In the genomic region with DNA sequence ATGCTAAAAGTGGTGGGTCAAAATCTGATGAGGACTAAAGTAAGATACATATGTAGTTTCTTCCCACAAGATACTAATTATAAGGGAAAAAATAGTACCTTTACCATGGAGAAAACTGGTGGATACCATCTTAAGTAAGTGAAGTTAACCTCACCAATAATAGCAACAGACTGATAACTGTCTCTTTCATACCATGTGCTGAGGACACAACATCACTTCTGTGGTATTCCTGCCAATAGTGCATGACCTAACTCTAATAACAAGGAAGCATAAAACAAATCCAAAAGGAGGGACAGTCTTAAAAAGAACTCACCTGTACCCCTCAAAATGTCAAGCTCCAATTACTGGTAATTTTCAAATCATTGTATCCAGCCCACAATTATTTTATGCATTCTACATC, we compare ENCODE assay signal across 16 cellular contexts. TPM values are rescaled to one million over a fixed set of nuclear protein-coding genes. Genes with fewer than 3 reads are reported as not detected.
A peak's percentile ranks its signal among the peaks of the same experiment; 100 is the strongest.
DNase-seq lines count a peak whose midpoint lies in the region; ATAC-seq and TF ChIP-seq lines count a peak whose summit lies in the region.
"Had no signal": no experiment of that assay in that cellular context is flagged by ENCODE, and none has a peak within 500 bp of the region (broad histone marks: within the 10 kb centered on the region; RNA-seq: fewer than 3 reads in every experiment).

No MANE protein-coding gene starts in this region.

- DNase-seq in Right ventricle myocardium inferior (ENCODE audit: missing footprints) (no peak), cardiac septum (ENCODE audit: low spot score) (no peak), left ventricle myocardium inferior (no peak), right cardiac atrium (no peak), HCEC 1CT (no peak), mucosa of gallbladder (ENCODE audit: low spot score) (no peak)
- DNase-seq: CD4-positive, alpha-beta T cell; CD8-positive, alpha-beta memory T cell; DMS153; DND-41; GOT3; H7 had no signal

- TF ChIP-seq CTCF in left ventricle myocardium inferior (IDR thresholded peaks at IDR 0.05; ENCODE audit: borderline replicate concordance), result no peak

- H3K27ac ChIP-seq in left ventricle myocardium inferior (replicated peaks) (peak overlapping the region; percentile 16), right cardiac atrium (ENCODE audit: low read length) (no peak overlapping the region)
- H3K27ac ChIP-seq: 22Rv1, BLaER1, C4-2B had no signal

- no peaks in the 10 kb centered on the region for H3K27me3 ChIP-seq in left ventricle myocardium inferior (ENCODE audit: low read depth)
- no peaks in the 10 kb centered on the region for H3K27me3 ChIP-seq in right cardiac atrium (ENCODE audit: control insufficient read depth, insufficient read depth)
- H3K27me3 ChIP-seq: BLaER1 had no signal

- peaks cover 34% of the 10 kb centered on the region for H3K4me1 ChIP-seq in left ventricle myocardium inferior
- peaks cover 5% of the 10 kb centered on the region for H3K4me1 ChIP-seq in right cardiac atrium (ENCODE audit: control insufficient read depth, insufficient read depth, low read length)
- H3K4me1 ChIP-seq: BLaER1 had no signal

- intact Hi-C loops in Right ventricle myocardium inferior (cut with DNase I) (no loop called here), cardiac septum (cut with DNase I) (no loop called here), left ventricle myocardium inferior (cut with micrococcal nuclease) (no loop called here), right cardiac atrium (cut with DNase I) (no loop called here)

- H3K36me3 ChIP-seq in left ventricle myocardium inferior, result peaks cover 72% of the 10 kb centered on the region

- H3K4me3 ChIP-seq in left ventricle myocardium inferior (no peak overlapping the region), right cardiac atrium (ENCODE audit: low read length) (no peak overlapping the region)
- H3K4me3 ChIP-seq: BLaER1 had no signal

- H3K9me3 ChIP-seq in left ventricle myocardium inferior (replicated peaks) (no peaks in the 10 kb centered on the region), right cardiac atrium (ENCODE audit: control insufficient read depth, low read length) (no peaks in the 10 kb centered on the region)
- H3K9me3 ChIP-seq: BLaER1 had no signal

- ATAC-seq in Right ventricle myocardium inferior, result peak; percentile 62
- ATAC-seq in right cardiac atrium, result peak; percentile 38 to 53
- ATAC-seq: HCT116 had no signal

RNA-seq across cellular contexts. Expression of gene UFSP2, which starts 8.8 kb away (rescaled TPM):
- total RNA-seq in Right ventricle myocardium inferior (42.0 TPM), cardiac septum (38.8 TPM), left ventricle myocardium inferior (51.2 TPM), right cardiac atrium (10 to 100 TPM; 45.5 to 56.9 (median 52.2) TPM), mucosa of gallbladder (29.7 TPM)
- 34.3 TPM for polyA plus RNA-seq in right cardiac atrium

RNA-seq across cellular contexts. Expression of gene ANKRD37, which starts 20.3 kb away (rescaled TPM):
- 19.1 TPM for total RNA-seq in Right ventricle myocardium inferior
- total RNA-seq in cardiac septum, result 10.2 TPM
- 18.0 TPM for total RNA-seq in left ventricle myocardium inferior
- total RNA-seq in right cardiac atrium, result 10 to 100 TPM; 11.6 to 14.4 (median 12.4) TPM
- 24.8 TPM for polyA plus RNA-seq in right cardiac atrium
- 16.4 TPM for total RNA-seq in mucosa of gallbladder

RNA-seq across cellular contexts. Expression of gene LRP2BP, which starts 21.2 kb away (rescaled TPM):
- total RNA-seq in Right ventricle myocardium inferior (2.4 TPM), cardiac septum (1.5 TPM), left ventricle myocardium inferior (2.8 TPM), right cardiac atrium (1 to 10 TPM; 1.6 to 2.9 (median 2.2) TPM), mucosa of gallbladder (0.95 TPM)
- polyA plus RNA-seq in right cardiac atrium, result 1.3 TPM

RNA-seq across cellular contexts. Expression of gene CCDC110, which starts 54.6 kb away (rescaled TPM):
- total RNA-seq in Right ventricle myocardium inferior (1.0 TPM), cardiac septum (0.67 TPM), left ventricle myocardium inferior (2.0 TPM), right cardiac atrium (1 to 10 TPM; 1.4 to 3.7 (median 2.8) TPM), mucosa of gallbladder (0.78 TPM)
- polyA plus RNA-seq in right cardiac atrium, result 1.3 TPM
- total RNA-seq: CD8-positive, alpha-beta memory T cell had no signal
- polyA plus RNA-seq: CD8-positive, alpha-beta memory T cell had no signal
